Comparison of ENCODE assay signal across 8 cellular contexts in genomic region chr9:38362912-38363588, GRCh38. TPM values are rescaled to one million over a fixed set of nuclear protein-coding genes. Genes with fewer than 3 reads are reported as not detected.
A peak's percentile ranks its signal among the peaks of the same experiment; 100 is the strongest.
DNase-seq lines count a peak whose midpoint lies in the region; ATAC-seq and TF ChIP-seq lines count a peak whose summit lies in the region.

No MANE protein-coding gene starts in this region.

- H3K4me3 ChIP-seq in lower lobe of right lung (no peak overlapping the region), upper lobe of right lung (no peak overlapping the region)

- DNase-seq in DMS79 treated with DMSO at 0.1 percent for 48 hours (lab: John Stamatoyannopoulos, UW) (peak; percentile 71), NCI-H1092 (lab: John Stamatoyannopoulos, UW) (peak; percentile 75), SK-N-DZ (ENCODE audit: low spot score) (peak; percentile 81), lower lobe of right lung (no peak), upper lobe of right lung (no peak)

- intact Hi-C loops in dendritic cell treated with granulocyte-macrophage colony-stimulating factor and Interleukin-4, amounts not matched to agents 40 ng/mL and 50 ng/mL, for 4 days (cut with micrococcal nuclease) = loop anchor here (1.0 to 10.0 kb wide), 4 partner anchors 450 to 778 kb away; partner anchors contain the start of gene SLC25A51
- intact Hi-C loops in lower lobe of right lung (cut with DNase I) (no loop called here), upper lobe of right lung (cut with DNase I) (loop anchor here (10.0 kb wide), 1 partner anchor 448 kb away; no protein-coding TSS in a partner anchor)

- H3K4me1 Mint-ChIP-seq in dendritic cell treated with granulocyte-macrophage colony-stimulating factor and Interleukin-4, amounts not matched to agents 40 ng/mL and 50 ng/mL, for 4 days (ENCODE audit: low read depth) = peaks cover 8% of the 10 kb centered on the region

- H3K27ac Mint-ChIP-seq in dendritic cell treated with granulocyte-macrophage colony-stimulating factor and Interleukin-4, amounts not matched to agents 40 ng/mL and 50 ng/mL, for 4 days = no peak overlapping the region

- H3K36me3 Mint-ChIP-seq in dendritic cell treated with granulocyte-macrophage colony-stimulating factor and Interleukin-4, amounts not matched to agents 40 ng/mL and 50 ng/mL, for 4 days (ENCODE audit: low read depth) = no peaks in the 10 kb centered on the region

- H3K27ac ChIP-seq in lower lobe of right lung (no peak overlapping the region), upper lobe of right lung (no peak overlapping the region)

- TF ChIP-seq CTCF in lower lobe of right lung (IDR thresholded peaks at IDR 0.05) (peak; percentile 60), upper lobe of right lung (IDR thresholded peaks at IDR 0.05) (peak; percentile 66)

- no peaks in the 10 kb centered on the region for H3K9me3 Mint-ChIP-seq in dendritic cell treated with granulocyte-macrophage colony-stimulating factor and Interleukin-4, amounts not matched to agents 40 ng/mL and 50 ng/mL, for 4 days

- H3K27me3 ChIP-seq in lower lobe of right lung (ENCODE audit: low read depth) (no peaks in the 10 kb centered on the region), upper lobe of right lung (no peaks in the 10 kb centered on the region)

- H3K9me3 ChIP-seq in lower lobe of right lung (no peaks in the 10 kb centered on the region), upper lobe of right lung (no peaks in the 10 kb centered on the region)

- ATAC-seq in GM21447 (IDR thresholded peaks at IDR 0.05; ENCODE audit: unreplicated experiment) = peak; percentile 53
- peak; percentile 84 to 89 for ATAC-seq in lower lobe of right lung
- ATAC-seq in upper lobe of right lung = peak; percentile 88
- ATAC-seq in HG03139 (IDR thresholded peaks at IDR 0.05; ENCODE audit: unreplicated experiment) = no peak

- H3K4me1 ChIP-seq in lower lobe of right lung = peaks cover 9% of the 10 kb centered on the region
- H3K4me1 ChIP-seq in upper lobe of right lung = no peaks in the 10 kb centered on the region

- no peaks in the 10 kb centered on the region for H3K27me3 Mint-ChIP-seq in dendritic cell treated with granulocyte-macrophage colony-stimulating factor and Interleukin-4, amounts not matched to agents 40 ng/mL and 50 ng/mL, for 4 days

- peak overlapping the region; percentile 63 for H3K4me3 Mint-ChIP-seq in dendritic cell treated with granulocyte-macrophage colony-stimulating factor and Interleukin-4, amounts not matched to agents 40 ng/mL and 50 ng/mL, for 4 days

- H3K36me3 ChIP-seq in lower lobe of right lung = no peaks in the 10 kb centered on the region
- no peaks in the 10 kb centered on the region for H3K36me3 ChIP-seq in upper lobe of right lung

RNA-seq across cellular contexts. Expression of gene ALDH1B1, which starts 29.5 kb away (rescaled TPM):
- 57.0 and 60.9 TPM in 2 replicates for polyA plus RNA-seq in SK-N-DZ (2014; cell fraction: cytosol; rRNA removed)
- polyA plus RNA-seq in SK-N-DZ (2014; cell fraction: nucleus; rRNA removed) = 16.7 and 20.8 TPM in 2 replicates
- total RNA-seq in lower lobe of right lung (10.8 TPM), upper lobe of right lung (13.7 TPM)

Comparison
In these comparisons a context has a peak if more than half of its experiments do, and no peak if none do; other contexts are left out.
1. DNase-seq: peak in DMS79 treated with DMSO at 0.1 percent for 48 hours (single experiment), NCI-H1092 (single experiment) and SK-N-DZ (single experiment); none in lower lobe of right lung (single experiment) and upper lobe of right lung (single experiment).